15 cellular contexts compared by ENCODE assay signal in genomic region chr15:32042269-32042996, GRCh38. TPM values are rescaled to one million over a fixed set of nuclear protein-coding genes. Genes with fewer than 3 reads are reported as not detected.
DNase-seq lines count a peak whose midpoint lies in the region; TF ChIP-seq lines count a peak whose summit lies in the region.
"Had no signal": no experiment of that assay in that cellular context is flagged by ENCODE, and none has a peak within 500 bp of the region (broad histone marks: within the 10 kb centered on the region; RNA-seq: fewer than 3 reads in every experiment).

No MANE protein-coding gene starts in this region.

- H3K4me1 ChIP-seq in esophagus squamous epithelium, result peaks cover 0 to 9% (median 0%) of the 10 kb centered on the region in 3 donors
- H3K4me1 ChIP-seq: suprapubic skin had no signal

- H3K27me3 ChIP-seq in esophagus squamous epithelium, result no peaks in the 10 kb centered on the region
- H3K27me3 ChIP-seq: suprapubic skin had no signal

- H3K36me3 ChIP-seq in esophagus squamous epithelium, result no peaks in the 10 kb centered on the region
- H3K36me3 ChIP-seq: suprapubic skin had no signal

- H3K9me3 ChIP-seq in esophagus squamous epithelium, result no peaks in the 10 kb centered on the region
- H3K9me3 ChIP-seq: suprapubic skin had no signal

- H3K9me3 Mint-ChIP-seq in progenitor cell of endocrine pancreas (ENCODE audit: low read depth), result no peaks in the 10 kb centered on the region

- H3K4me3 ChIP-seq in esophagus squamous epithelium, result no peak overlapping the region
- H3K4me3 ChIP-seq: suprapubic skin had no signal

- peak in 2 of 3 experiments; percentile 6 to 56 for DNase-seq in NCI-H1417 (lab: John Stamatoyannopoulos, UW)
- no peak for DNase-seq in NCI-H1417 treated with DMSO at 0.1 percent for 48 hours (lab: John Stamatoyannopoulos, UW)
- peak; percentile 19 for DNase-seq in NCI-H1105 treated with DMSO at 0.1 percent for 48 hours (lab: John Stamatoyannopoulos, UW)
- peak; percentile 2 for DNase-seq in cerebellum (ENCODE audit: low spot score)
- DNase-seq in progenitor cell of endocrine pancreas (ENCODE audit: low spot score, unreplicated experiment), result no peak
- no peak for DNase-seq in caudate nucleus (lab: John Stamatoyannopoulos, UW)
- no peak for DNase-seq in mesenteric fat pad (ENCODE audit: low spot score)
- DNase-seq in esophagus squamous epithelium (lab: John Stamatoyannopoulos, UW), result no peak
- DNase-seq: effector memory CD4-positive, alpha-beta T cell; mesenchymal stem cell; NCI-H1930; right cardiac atrium; T-helper 9 cell had no signal

- TF ChIP-seq POLR2A in esophagus squamous epithelium (IDR thresholded peaks at IDR 0.05), result no peak

- 11% methylated on average over 1 of the region's 1 CpG for WGBS in esophagus squamous epithelium, 2 donors

- no peaks in the 10 kb centered on the region for H3K36me3 Mint-ChIP-seq in progenitor cell of endocrine pancreas (ENCODE audit: insufficient read depth)

- H3K27ac ChIP-seq in caudate nucleus (ENCODE audit: low read depth, low read length) (no peak overlapping the region), esophagus squamous epithelium (no peak overlapping the region)
- H3K27ac ChIP-seq: HL-60, suprapubic skin had no signal

- H3K27me3 Mint-ChIP-seq in progenitor cell of endocrine pancreas, result no peaks in the 10 kb centered on the region

- intact Hi-C loops in esophagus squamous epithelium (cut with DNase I), result no loop called here

- H3K4me1 Mint-ChIP-seq in progenitor cell of endocrine pancreas (ENCODE audit: low read depth), result peaks cover 19% of the 10 kb centered on the region

- no peak overlapping the region for H3K4me3 Mint-ChIP-seq in progenitor cell of endocrine pancreas (ENCODE audit: low read depth)

- H3K27ac Mint-ChIP-seq in progenitor cell of endocrine pancreas, result peak overlapping the region; percentile 13

- TF ChIP-seq CTCF in progenitor cell of endocrine pancreas (IDR thresholded peaks at IDR 0.05; ENCODE audit: unreplicated experiment) (peak; percentile 20), esophagus squamous epithelium (IDR thresholded peaks at IDR 0.05) (peak in 1 of 6 experiments; percentile 3)

RNA-seq across cellular contexts. Expression of gene CHRNA7, which starts 12.1 kb away (rescaled TPM):
- total RNA-seq in cerebellum (7.3 TPM), progenitor cell of endocrine pancreas (5.1 and 5.7 TPM in 2 replicates), mesenteric fat pad (2.0 TPM), esophagus squamous epithelium (1 to 10 TPM in 3 of 4 donors, under 1 TPM in 1; 0.68 to 2.1 (median 1.5) TPM)

Comparison
In these comparisons a context has a peak if more than half of its experiments do, and no peak if none do; other contexts are left out.
1. DNase-seq: peak in NCI-H1417 (2 of 3), NCI-H1105 treated with DMSO at 0.1 percent for 48 hours (single experiment) and cerebellum (single experiment); none in NCI-H1417 treated with DMSO at 0.1 percent for 48 hours (single experiment), progenitor cell of endocrine pancreas (single experiment), caudate nucleus (0 of 61), mesenteric fat pad (single experiment) and esophagus squamous epithelium (single experiment).